ENCODE assay signal across 8 cellular contexts in genomic region chr10:37857287-37858211, GRCh38. TPM values are rescaled to one million over a fixed set of nuclear protein-coding genes. Genes with fewer than 3 reads are reported as not detected.
A peak's percentile ranks its signal among the peaks of the same experiment; 100 is the strongest.
DNase-seq lines count a peak whose midpoint lies in the region; ATAC-seq and TF ChIP-seq lines count a peak whose summit lies in the region.

ZNF248 (minus strand) TSS chr10:37857610; CDS start chr10:37856310, 1,300 bp downstream.

- H3K4me1 Mint-ChIP-seq in central memory CD8-positive, alpha-beta T cell: peaks cover 42% of the 10 kb centered on the region

- no peaks in the 10 kb centered on the region for H3K36me3 ChIP-seq in kidney epithelial cell (ENCODE audit: control insufficient read depth, insufficient read depth, low read length)

- H3K4me3 Mint-ChIP-seq in central memory CD8-positive, alpha-beta T cell: peak within 1 kb of the TSS; percentile 83

- peaks cover 21% of the 10 kb centered on the region for H3K36me3 Mint-ChIP-seq in central memory CD8-positive, alpha-beta T cell (ENCODE audit: insufficient read depth)

- H3K27me3 ChIP-seq in kidney epithelial cell (ENCODE audit: control insufficient read depth, insufficient read depth, low read length): no peaks in the 10 kb centered on the region

- H3K9me3 Mint-ChIP-seq in central memory CD8-positive, alpha-beta T cell: no peaks in the 10 kb centered on the region

- no peaks in the 10 kb centered on the region for H3K27me3 Mint-ChIP-seq in central memory CD8-positive, alpha-beta T cell

- ATAC-seq in GM19025 (IDR thresholded peaks at IDR 0.05; ENCODE audit: low read depth, unreplicated experiment) (peak; percentile 92), HG03280 (IDR thresholded peaks at IDR 0.05; ENCODE audit: unreplicated experiment) (peak; percentile 94)
- ATAC-seq in central memory CD8-positive, alpha-beta T cell (replicated peaks; ENCODE audit: extremely low read depth, poor library complexity, severe bottlenecking): peak; percentile 93

- peak within 1 kb of the TSS; percentile 67 for H3K4me3 ChIP-seq in kidney epithelial cell (ENCODE audit: low read depth, low read length)

- peak; percentile 7 for TF ChIP-seq CTCF in AG09319 (IDR thresholded peaks at IDR 0.05; ENCODE audit: low read depth, low read length)
- no peak for TF ChIP-seq CTCF in kidney epithelial cell (IDR thresholded peaks at IDR 0.05; ENCODE audit: insufficient read depth, low read length, poor library complexity, severe bottlenecking)

- peak within 1 kb of the TSS; percentile 92 for H3K27ac Mint-ChIP-seq in central memory CD8-positive, alpha-beta T cell (ENCODE audit: low read depth)

- peak; percentile 96 for DNase-seq in AG09319 (ENCODE audit: extremely low read depth, low read depth)
- peak; percentile 94 for DNase-seq in NCI-H345 (lab: John Stamatoyannopoulos, UW)
- peak; percentile 92 for DNase-seq in activated CD4-positive, CD25-positive, alpha-beta regulatory T cell treated with anti-CD3 and anti-CD28 coated beads, Interleukin-2, amount 50 U/mL, for 16 hours (ENCODE audit: low read depth, low spot score)
- peak; percentile 90 to 93 for DNase-seq in central memory CD8-positive, alpha-beta T cell (ENCODE audit: low spot score in 2 of 2)
- DNase-seq in kidney epithelial cell (ENCODE audit: low read depth): peak; percentile 73
- DNase-seq in stimulated activated CD4-positive, alpha-beta T cell treated with anti-CD3 and anti-CD28 coated beads, Interleukin-1b, Interleukin-23, amount 100 ng/mL, for 24 hours (ENCODE audit: low read depth in 4 of 4, low spot score in 1 of 4): peak; percentile 80 to 91 (median 87)

RNA-seq across cellular contexts. Expression of gene ZNF248, which starts in this region (rescaled TPM):
- 7.9 and 9.6 TPM in 2 replicates for total RNA-seq in kidney epithelial cell

Comparison
In these comparisons a context has a peak if more than half of its experiments do, and no peak if none do; other contexts are left out.
1. Peak in every context shown above with its lines: DNase-seq, ATAC-seq and H3K4me3 ChIP-seq.